8 cellular contexts compared by ENCODE assay signal in genomic region chr6:86937219-86938079, GRCh38. TPM values are rescaled to one million over a fixed set of nuclear protein-coding genes. Genes with fewer than 3 reads are reported as not detected.
DNase-seq lines count a peak whose midpoint lies in the region; ATAC-seq and TF ChIP-seq lines count a peak whose summit lies in the region.

A gene with protein sequence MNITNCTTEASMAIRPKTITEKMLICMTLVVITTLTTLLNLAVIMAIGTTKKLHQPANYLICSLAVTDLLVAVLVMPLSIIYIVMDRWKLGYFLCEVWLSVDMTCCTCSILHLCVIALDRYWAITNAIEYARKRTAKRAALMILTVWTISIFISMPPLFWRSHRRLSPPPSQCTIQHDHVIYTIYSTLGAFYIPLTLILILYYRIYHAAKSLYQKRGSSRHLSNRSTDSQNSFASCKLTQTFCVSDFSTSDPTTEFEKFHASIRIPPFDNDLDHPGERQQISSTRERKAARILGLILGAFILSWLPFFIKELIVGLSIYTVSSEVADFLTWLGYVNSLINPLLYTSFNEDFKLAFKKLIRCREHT (plus strand): TSS chr6:86937528. CDS start chr6:87015335, 77,807 bp downstream.

- peak; percentile 81 to 92 for TF ChIP-seq CTCF in brain (conservative IDR thresholded peaks at IDR 0.05)
- no peak for TF ChIP-seq CTCF in CD4-positive, alpha-beta T cell (IDR thresholded peaks at IDR 0.05)

- peaks cover 25% of the 10 kb centered on the region for H3K27me3 Mint-ChIP-seq in activated CD4-positive, alpha-beta memory T cell treated with anti-CD3 and anti-CD28 coated beads for 36 hours
- peaks cover 38% of the 10 kb centered on the region for H3K27me3 Mint-ChIP-seq in activated CD4-positive, alpha-beta memory T cell treated with anti-CD3 and anti-CD28 coated beads, Interleukin-2, amount 10 ng/mL, durations not matched to agents 7 days and 5 days
- peaks cover 68% of the 10 kb centered on the region for H3K27me3 Mint-ChIP-seq in brain
- peaks cover 66% of the 10 kb centered on the region for H3K27me3 Mint-ChIP-seq in CD4-positive, alpha-beta T cell

- CTCF ChIA-PET in activated CD4-positive, alpha-beta memory T cell treated with anti-CD3 and anti-CD28 coated beads for 36 hours (lab: Charles Lee): no interaction called here
- CTCF ChIA-PET in activated CD4-positive, alpha-beta memory T cell treated with anti-CD3 and anti-CD28 coated beads, Interleukin-2, amount 10 ng/mL, durations not matched to agents 7 days and 5 days (lab: Charles Lee): interaction anchor here (0.6 kb wide), 1 partner anchor 1014 kb away, joined by 4 read pairs; no protein-coding TSS in a partner anchor
- CTCF ChIA-PET in CD4-positive, alpha-beta T cell (lab: Charles Lee): no interaction called here

- H3K27ac ChIP-seq in subcutaneous abdominal adipose tissue (ENCODE audit: low read depth, low read length): no peak within 1 kb of the TSS
- no peak within 1 kb of the TSS for H3K27ac ChIP-seq in CD4-positive, alpha-beta T cell (ENCODE audit: low read depth, low read length)

- peaks cover 0 to 12% (median 11%) of the 10 kb centered on the region in 5 donors for H3K4me1 ChIP-seq in subcutaneous abdominal adipose tissue (ENCODE audit: control insufficient read depth in 5 of 5, insufficient read depth in 5 of 5, low read length in 5 of 5)

- intact Hi-C loops in activated CD4-positive, alpha-beta memory T cell treated with anti-CD3 and anti-CD28 coated beads for 36 hours (cut with micrococcal nuclease): no loop called here
- intact Hi-C loops in CD4-positive, alpha-beta T cell (cut with DNase I, micrococcal nuclease): no loop called here

- no peaks in the 10 kb centered on the region for H3K9me3 Mint-ChIP-seq in activated CD4-positive, alpha-beta memory T cell treated with anti-CD3 and anti-CD28 coated beads for 36 hours
- H3K9me3 Mint-ChIP-seq in activated CD4-positive, alpha-beta memory T cell treated with anti-CD3 and anti-CD28 coated beads, Interleukin-2, amount 10 ng/mL, durations not matched to agents 7 days and 5 days: no peaks in the 10 kb centered on the region
- H3K9me3 Mint-ChIP-seq in brain: no peaks in the 10 kb centered on the region
- no peaks in the 10 kb centered on the region for H3K9me3 Mint-ChIP-seq in CD4-positive, alpha-beta T cell

- no peak within 1 kb of the TSS for H3K4me3 Mint-ChIP-seq in activated CD4-positive, alpha-beta memory T cell treated with anti-CD3 and anti-CD28 coated beads for 36 hours
- no peak within 1 kb of the TSS for H3K4me3 Mint-ChIP-seq in activated CD4-positive, alpha-beta memory T cell treated with anti-CD3 and anti-CD28 coated beads, Interleukin-2, amount 10 ng/mL, durations not matched to agents 7 days and 5 days
- peak within 1 kb of the TSS; percentile 81 to 91 (median 88) for H3K4me3 Mint-ChIP-seq in brain
- no peak within 1 kb of the TSS for H3K4me3 Mint-ChIP-seq in CD4-positive, alpha-beta T cell

- H3K27ac Mint-ChIP-seq in activated CD4-positive, alpha-beta memory T cell treated with anti-CD3 and anti-CD28 coated beads for 36 hours: no peak within 1 kb of the TSS
- H3K27ac Mint-ChIP-seq in activated CD4-positive, alpha-beta memory T cell treated with anti-CD3 and anti-CD28 coated beads, Interleukin-2, amount 10 ng/mL, durations not matched to agents 7 days and 5 days: no peak within 1 kb of the TSS
- peak within 1 kb of the TSS in 3 of 5 experiments; percentile 61 to 90 (median 75) for H3K27ac Mint-ChIP-seq in brain
- H3K27ac Mint-ChIP-seq in CD4-positive, alpha-beta T cell: no peak within 1 kb of the TSS

- no peaks in the 10 kb centered on the region for H3K36me3 Mint-ChIP-seq in activated CD4-positive, alpha-beta memory T cell treated with anti-CD3 and anti-CD28 coated beads for 36 hours
- H3K36me3 Mint-ChIP-seq in activated CD4-positive, alpha-beta memory T cell treated with anti-CD3 and anti-CD28 coated beads, Interleukin-2, amount 10 ng/mL, durations not matched to agents 7 days and 5 days (ENCODE audit: low read depth): no peaks in the 10 kb centered on the region
- H3K36me3 Mint-ChIP-seq in brain: no peaks in the 10 kb centered on the region
- H3K36me3 Mint-ChIP-seq in CD4-positive, alpha-beta T cell (ENCODE audit: low read depth): no peaks in the 10 kb centered on the region

- ATAC-seq in HG02610 (IDR thresholded peaks at IDR 0.05; ENCODE audit: unreplicated experiment): peak; percentile 60
- no peak for ATAC-seq in CD4-positive, alpha-beta T cell (ENCODE audit: poor library complexity)

- peak; percentile 21 for DNase-seq in activated CD4-positive, alpha-beta memory T cell treated with anti-CD3 and anti-CD28 coated beads for 36 hours
- DNase-seq in activated CD4-positive, alpha-beta memory T cell treated with anti-CD3 and anti-CD28 coated beads, Interleukin-2, amount 10 ng/mL, durations not matched to agents 7 days and 5 days: no peak
- DNase-seq in NCI-H2227 (lab: John Stamatoyannopoulos, UW; ENCODE audit: unreplicated experiment) (peak; percentile 26), kidney tubule cell (ENCODE audit: low spot score) (peak; percentile 52)
- no peak for DNase-seq in CD4-positive, alpha-beta T cell

- no peaks in the 10 kb centered on the region for H3K9me3 ChIP-seq in subcutaneous abdominal adipose tissue (ENCODE audit: control insufficient read depth in 5 of 5, low read length in 5 of 5)
- H3K9me3 ChIP-seq in CD4-positive, alpha-beta T cell (ENCODE audit: control insufficient read depth, low read length): no peaks in the 10 kb centered on the region

- H3K27me3 ChIP-seq in subcutaneous abdominal adipose tissue (ENCODE audit: control insufficient read depth in 5 of 5, insufficient read depth in 4 of 5, low read length in 5 of 5): peaks cover 5 to 25% (median 18%) of the 10 kb centered on the region in 5 donors
- peaks cover 36% of the 10 kb centered on the region for H3K27me3 ChIP-seq in CD4-positive, alpha-beta T cell (ENCODE audit: control insufficient read depth, insufficient read depth, low read length)

- POLR2A ChIA-PET in activated CD4-positive, alpha-beta memory T cell treated with anti-CD3 and anti-CD28 coated beads for 36 hours (lab: Charles Lee): no interaction called here
- POLR2A ChIA-PET in activated CD4-positive, alpha-beta memory T cell treated with anti-CD3 and anti-CD28 coated beads, Interleukin-2, amount 10 ng/mL, durations not matched to agents 7 days and 5 days (lab: Charles Lee): no interaction called here
- POLR2A ChIA-PET in CD4-positive, alpha-beta T cell (lab: Charles Lee): no interaction called here

- no peaks in the 10 kb centered on the region for H3K4me1 Mint-ChIP-seq in activated CD4-positive, alpha-beta memory T cell treated with anti-CD3 and anti-CD28 coated beads for 36 hours (ENCODE audit: low read depth)
- H3K4me1 Mint-ChIP-seq in activated CD4-positive, alpha-beta memory T cell treated with anti-CD3 and anti-CD28 coated beads, Interleukin-2, amount 10 ng/mL, durations not matched to agents 7 days and 5 days: no peaks in the 10 kb centered on the region
- peaks cover 8% of the 10 kb centered on the region for H3K4me1 Mint-ChIP-seq in brain
- no peaks in the 10 kb centered on the region for H3K4me1 Mint-ChIP-seq in CD4-positive, alpha-beta T cell (ENCODE audit: low read depth)

- H3K9ac ChIP-seq in subcutaneous abdominal adipose tissue (ENCODE audit: low read length in 5 of 5): no peak within 1 kb of the TSS

- no peaks in the 10 kb centered on the region for H3K36me3 ChIP-seq in subcutaneous abdominal adipose tissue (ENCODE audit: control insufficient read depth in 5 of 5, insufficient read depth in 5 of 5, low read length in 5 of 5)

- peak within 1 kb of the TSS in 4 of 5 donors; percentile 23 to 58 (median 49) for H3K4me3 ChIP-seq in subcutaneous abdominal adipose tissue (ENCODE audit: low read depth in 1 of 5, low read length in 5 of 5)

RNA-seq across cellular contexts. Expression of the gene that starts here (rescaled TPM):
- total RNA-seq in activated CD4-positive, alpha-beta memory T cell treated with anti-CD3 and anti-CD28 coated beads for 36 hours: not detected
- not detected for total RNA-seq in activated CD4-positive, alpha-beta memory T cell treated with anti-CD3 and anti-CD28 coated beads, Interleukin-2, amount 10 ng/mL, durations not matched to agents 7 days and 5 days
- polyA plus RNA-seq in brain (ENCODE audit: insufficient read depth, low read depth, low replicate concordance): 1.1 TPM
- total RNA-seq in CD4-positive, alpha-beta T cell: not detected

Comparison
In these comparisons a context has a peak if more than half of its experiments do, and no peak if none do; other contexts are left out.
1. Peak in DNase-seq in activated CD4-positive, alpha-beta memory T cell treated with anti-CD3 and anti-CD28 coated beads for 36 hours; RNA of the gene not detected or under 1 TPM.
2. DNase-seq: peak in NCI-H2227 (single experiment) and kidney tubule cell (single experiment); none in activated CD4-positive, alpha-beta memory T cell treated with anti-CD3 and anti-CD28 coated beads, Interleukin-2, amount 10 ng/mL, durations not matched to agents 7 days and 5 days (single experiment) and CD4-positive, alpha-beta T cell (0 of 10).
3. H3K27ac Mint-ChIP-seq: peak in brain (3 of 5); none in activated CD4-positive, alpha-beta memory T cell treated with anti-CD3 and anti-CD28 coated beads for 36 hours (single experiment), activated CD4-positive, alpha-beta memory T cell treated with anti-CD3 and anti-CD28 coated beads, Interleukin-2, amount 10 ng/mL, durations not matched to agents 7 days and 5 days (single experiment) and CD4-positive, alpha-beta T cell (single experiment).
4. H3K4me3 Mint-ChIP-seq: peak in brain (5 of 5); none in activated CD4-positive, alpha-beta memory T cell treated with anti-CD3 and anti-CD28 coated beads for 36 hours (single experiment), activated CD4-positive, alpha-beta memory T cell treated with anti-CD3 and anti-CD28 coated beads, Interleukin-2, amount 10 ng/mL, durations not matched to agents 7 days and 5 days (single experiment) and CD4-positive, alpha-beta T cell (single experiment).